23 cellular contexts compared by ENCODE assay signal in the genomic region with DNA sequence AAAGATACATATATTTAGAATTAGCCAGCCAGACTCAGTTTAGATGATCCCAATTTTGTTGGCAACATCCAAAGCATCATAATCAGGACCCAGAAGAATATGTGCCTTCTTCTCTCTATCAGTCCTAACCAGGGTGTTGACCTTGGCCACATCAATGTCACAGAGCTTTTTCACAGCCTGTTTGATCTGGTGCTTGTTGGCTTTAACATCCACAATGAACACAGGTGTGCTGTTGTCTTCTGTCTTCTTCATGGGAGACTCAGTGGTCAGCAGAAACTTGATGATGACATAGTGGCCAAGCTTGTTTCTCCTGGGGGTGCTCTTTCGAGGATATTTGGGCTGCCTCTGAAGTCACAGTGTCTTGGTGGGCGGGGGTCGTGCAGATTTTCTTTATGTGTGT.
"Had no signal": no experiment of that assay in that cellular context is flagged by ENCODE, and none has a peak within 500 bp of the region (broad histone marks: within the 10 kb centered on the region; RNA-seq: fewer than 3 reads in every experiment).

No MANE protein-coding gene starts in this region.

- DNase-seq: IMR-90, Karpas-422, KG1, MG63, NCI-H1092 treated with DMSO at 0.1 percent for 48 hours, NCI-H1436, NCI-H187, NCI-H2029, NCI-H2081 treated with DMSO at 0.1 percent for 48 hours, NCI-H2171, NCI-H226, NCI-H446, NCI-H510A, NCI-H524 treated with DMSO at 0.1 percent for 48 hours, NCI-H69, NCI-H774, Right ventricle myocardium superior, RPMI8226, SIG-M5, SK-N-SH, SW 1271 had no signal

- FAIRE-seq: RCC 7860 had no signal

- H3K9me3 ChIP-seq: MG63, SJSA1, SK-N-SH had no signal

- H3K4me3 ChIP-seq: MG63, SJSA1 had no signal

- H3K4me2 ChIP-seq: SK-N-SH had no signal

- H3K36me3 ChIP-seq: MG63, SJSA1 had no signal

- H3K9ac ChIP-seq: SK-N-SH had no signal

- H3K27me3 ChIP-seq: MG63, SJSA1 had no signal

- H3K27ac ChIP-seq: SJSA1 had no signal
